In genomic region chrX:154383359-154384283, GRCh38 we compare ENCODE assay signal across 28 cellular contexts. TPM values are rescaled to one million over a fixed set of nuclear protein-coding genes. Genes with fewer than 3 reads are reported as not detected.
DNase-seq lines count a peak whose midpoint lies in the region; ATAC-seq, FAIRE-seq and TF ChIP-seq lines count a peak whose summit lies in the region.
"Had no signal": no experiment of that assay in that cellular context is flagged by ENCODE, and none has a peak within 500 bp of the region (broad histone marks: within the 10 kb centered on the region; RNA-seq: fewer than 3 reads in every experiment).

No MANE protein-coding gene starts in this region.

- H3K27me3 ChIP-seq in HL-60 (ENCODE audit: insufficient read depth, poor library complexity, severe bottlenecking) (no peaks in the 10 kb centered on the region), H1 (replicated peaks in 1 of 4; ENCODE audit: control insufficient read depth in 3 of 4, extremely low read depth in 1 of 4, insufficient read depth in 3 of 4, low read length in 3 of 4) (no peaks in the 10 kb centered on the region), stomach smooth muscle (ENCODE audit: control insufficient read depth in 1 of 2, insufficient read depth in 2 of 2, low read length in 2 of 2) (peaks cover 0 to 8% of the 10 kb centered on the region in 2 donors)
- H3K27me3 ChIP-seq: hepatocyte, suprapubic skin had no signal

- ATAC-seq in GM18868 (IDR thresholded peaks at IDR 0.05; ENCODE audit: unreplicated experiment) (no peak), GM21723 (IDR thresholded peaks at IDR 0.05; ENCODE audit: unreplicated experiment) (no peak), HG02884 (IDR thresholded peaks at IDR 0.05; ENCODE audit: unreplicated experiment) (no peak)

- H3K79me2 ChIP-seq in H1 (ENCODE audit: control insufficient read depth in 1 of 2, insufficient read depth in 2 of 2, low read length in 2 of 2), result peaks cover 0 to 13% of the 10 kb centered on the region in 2 experiments; a peak in 2 of 4 replicates

- no peak for TF ChIP-seq RAD21 in H1 (IDR thresholded peaks at IDR 0.05 in 1 of 2, conservative IDR thresholded peaks at IDR 0.05 in 1 of 2; ENCODE audit: low read depth in 2 of 2, low read length in 2 of 2)

- no peak overlapping the region for H3K23ac ChIP-seq in H1 (ENCODE audit: insufficient read length)

- no peak overlapping the region for H4K8ac ChIP-seq in H1 (ENCODE audit: extremely low read depth, insufficient read depth, low read length)

- H4K20me1 ChIP-seq in H1 (replicated peaks in 1 of 2; ENCODE audit: control insufficient read depth in 1 of 2, insufficient read depth in 2 of 2, low read length in 2 of 2), result peaks cover 0 to 2% of the 10 kb centered on the region in 2 experiments

- no peak overlapping the region for H2AFZ ChIP-seq in H1 (ENCODE audit: low read length)
- H2AFZ ChIP-seq: hepatocyte had no signal

- H3K4me3 ChIP-seq in HL-60 (replicated peaks; ENCODE audit: insufficient read depth, low read length), result no peak overlapping the region
- no peak overlapping the region for H3K4me3 ChIP-seq in H1 (ENCODE audit: extremely low read depth in 1 of 4, insufficient read depth in 2 of 4, low read depth in 3 of 4, low read length in 4 of 4)
- H3K4me3 ChIP-seq in stomach smooth muscle (ENCODE audit: low read length in 2 of 2), result no peak overlapping the region
- H3K4me3 ChIP-seq: breast epithelium, hepatocyte, left ventricle myocardium inferior, suprapubic skin had no signal

- H3K27ac ChIP-seq in HL-60 (replicated peaks) (peak overlapping the region; percentile 55), H1 (ENCODE audit: low read depth, low read length) (no peak overlapping the region), stomach smooth muscle (ENCODE audit: low read length) (peak overlapping the region; percentile 31)
- H3K27ac ChIP-seq: breast epithelium, hepatocyte, left ventricle myocardium inferior, suprapubic skin had no signal

- no peaks in the 10 kb centered on the region for H3K9me3 ChIP-seq in H1 (ENCODE audit: insufficient read depth in 2 of 2, low read depth in 1 of 2, low read length in 1 of 2)
- no peaks in the 10 kb centered on the region for H3K9me3 ChIP-seq in stomach smooth muscle (ENCODE audit: control insufficient read depth in 2 of 2, low read length in 2 of 2)
- H3K9me3 ChIP-seq: breast epithelium, left ventricle myocardium inferior, suprapubic skin had no signal

- H3K4ac ChIP-seq in H1 (replicated peaks; ENCODE audit: insufficient read length, low read depth, low read length), result no peak overlapping the region

- no peaks in the 10 kb centered on the region for H3K79me1 ChIP-seq in H1 (ENCODE audit: low read depth, low read length)

- no peak overlapping the region for H4K5ac ChIP-seq in H1 (ENCODE audit: insufficient read length, low read depth, low read length)

- no peak overlapping the region for H2BK20ac ChIP-seq in H1 (ENCODE audit: low read length)

- WGBS in H1 (ENCODE audit: extremely low coverage in 1 of 2, insufficient coverage in 1 of 2, insufficient read length in 1 of 2, insufficient replicate concordance in 2 of 2, low coverage in 1 of 2, low lambda C conversion rate in 2 of 2, missing lambda C conversion rate in 1 of 2), 2 experiments, result 98% methylated on average over 9 of the region's 14 CpGs; no CpG with 5 or more reads in 1 of the 2 experiments

- H4K91ac ChIP-seq in H1 (replicated peaks; ENCODE audit: insufficient read length, low read length), result no peak overlapping the region

- H3K4me3 Mint-ChIP-seq in activated T-cell treated with anti-CD3 and anti-CD28 coated beads, Interleukin-2, amount 50 U/mL, for 24 hours, result no peak overlapping the region
- H3K4me3 Mint-ChIP-seq: activated CD4-positive, alpha-beta T cell treated with anti-CD3 and anti-CD28 coated beads, Interleukin-2, amount 10 ng/mL, durations not matched to agents 24 days and 14 days; HFFc6; mesothelial cell of epicardium had no signal

- H3K23me2 ChIP-seq in H1 (ENCODE audit: low read depth, low read length), result peaks cover 4% of the 10 kb centered on the region; the same call in 1 of the 2 replicates

- no peak overlapping the region for H2BK15ac ChIP-seq in H1 (ENCODE audit: low read length)

- no peak overlapping the region for H3K27ac Mint-ChIP-seq in activated T-cell treated with anti-CD3 and anti-CD28 coated beads, Interleukin-2, amount 50 U/mL, for 24 hours
- H3K27ac Mint-ChIP-seq: activated CD4-positive, alpha-beta T cell treated with anti-CD3 and anti-CD28 coated beads, Interleukin-2, amount 10 ng/mL, durations not matched to agents 24 days and 14 days; HFFc6; mesothelial cell of epicardium had no signal

- no peak overlapping the region for H3K4me2 ChIP-seq in H1 (ENCODE audit: insufficient read depth in 1 of 2, low read depth in 2 of 2, low read length in 2 of 2)
- H3K4me2 ChIP-seq: hepatocyte had no signal

- H3K14ac ChIP-seq in H1 (ENCODE audit: insufficient read length), result no peak overlapping the region

- H3K36me3 ChIP-seq in H1 (ENCODE audit: control insufficient read depth in 2 of 4, insufficient read depth in 4 of 4, low read length in 3 of 4) (peaks cover 0 to 26% (median 0%) of the 10 kb centered on the region in 4 experiments; a peak in 2 of 8 replicates), stomach smooth muscle (ENCODE audit: control insufficient read depth in 2 of 2, insufficient read depth in 2 of 2, low read length in 2 of 2) (no peaks in the 10 kb centered on the region)
- H3K36me3 ChIP-seq: breast epithelium, left ventricle myocardium inferior, suprapubic skin had no signal

- H2BK5ac ChIP-seq in H1 (ENCODE audit: low read depth, low read length), result no peak overlapping the region

- peak overlapping the region; percentile 65; the same call in 1 of the 2 replicates for H2AK5ac ChIP-seq in H1 (ENCODE audit: low read depth, low read length)

- H3K9ac ChIP-seq in H1 (replicated peaks in 1 of 4; ENCODE audit: extremely low read depth in 1 of 4, low read depth in 3 of 4, low read length in 3 of 4), result no peak overlapping the region
- H3K9ac ChIP-seq in stomach smooth muscle (ENCODE audit: low read length in 2 of 2), result no peak overlapping the region

- TF ChIP-seq POLR2A in H1 (IDR thresholded peaks at IDR 0.05; ENCODE audit: control extremely low read depth in 1 of 2, low read depth in 2 of 2, low read length in 2 of 2), result peak in 1 of 2 experiments; percentile 41; a peak in 1 of 3 replicates

- peaks cover 0 to 19% (median 9%) of the 10 kb centered on the region in 4 experiments; a peak in 6 of 7 replicates for H3K4me1 ChIP-seq in H1 (replicated peaks in 1 of 4; ENCODE audit: control insufficient read depth in 3 of 4, insufficient read depth in 4 of 4, low read length in 3 of 4)
- H3K4me1 ChIP-seq in stomach smooth muscle (ENCODE audit: control insufficient read depth, insufficient read depth, low read length), result peaks cover 29% of the 10 kb centered on the region
- H3K4me1 ChIP-seq: breast epithelium had no signal

- no peak for TF ChIP-seq CTCF in HL-60 (IDR thresholded peaks at IDR 0.05; ENCODE audit: insufficient read depth, low read length)
- TF ChIP-seq CTCF in H1 (IDR thresholded peaks at IDR 0.05; ENCODE audit: control extremely low read depth in 1 of 3, insufficient read depth in 1 of 3, low read depth in 1 of 3, low read length in 3 of 3), result no peak

- no peak for FAIRE-seq in H1 (lab: Jason Lieb, UNC)
- FAIRE-seq: G401.6, HTR-8/SVneo, TTC549, urothelium cell line had no signal

- DNase-seq in activated T-cell treated with anti-CD3 and anti-CD28 coated beads, Interleukin-2, amount 50 U/mL, for 24 hours, result peak; percentile 25
- DNase-seq in activated T-cell treated with anti-CD3 and anti-CD28 coated beads for 4 hours, result no peak
- no peak for DNase-seq in HL-60 (ENCODE audit: low read depth in 1 of 2, low spot score in 1 of 2)
- DNase-seq in H1 (ENCODE audit: low read depth in 1 of 2, low spot score in 2 of 2), result no peak
- DNase-seq: activated CD4-positive, alpha-beta T cell treated with anti-CD3 and anti-CD28 coated beads, Interleukin-2, amount 10 ng/mL, durations not matched to agents 24 days and 14 days; activated CD8-positive, alpha-beta memory T cell treated with anti-CD3 and anti-CD28 coated beads, Interleukin-2, amount 50 U/mL, for 4 hours; C1 segment of cervical spinal cord; DMS153; HFFc6; left ventricle myocardium inferior; MV-4-11; NCI-H1694 treated with DMSO at 0.1 percent for 48 hours; NCI-H774; OCI-M1; posterior cingulate gyrus; SIG-M5 had no signal

- H3K27me3 Mint-ChIP-seq in activated T-cell treated with anti-CD3 and anti-CD28 coated beads, Interleukin-2, amount 50 U/mL, for 24 hours, result peaks cover 4% of the 10 kb centered on the region
- H3K27me3 Mint-ChIP-seq: activated CD4-positive, alpha-beta T cell treated with anti-CD3 and anti-CD28 coated beads, Interleukin-2, amount 10 ng/mL, durations not matched to agents 24 days and 14 days had no signal

- H3K36me3 Mint-ChIP-seq in activated T-cell treated with anti-CD3 and anti-CD28 coated beads, Interleukin-2, amount 50 U/mL, for 24 hours (ENCODE audit: low read depth), result peaks cover 24% of the 10 kb centered on the region

- CTCF ChIA-PET in H1 (lab: Charles Lee; ENCODE audit: partially characterized antibody), result interaction anchor here (0.7 to 3.9 kb wide), 7 partner anchors 8 to 144 kb away, joined by 3 to 29 read pairs (median 4); partner anchors contain the start of gene FLNA

- no peak overlapping the region for H2BK12ac ChIP-seq in H1 (ENCODE audit: low read depth, low read length)

- no peaks in the 10 kb centered on the region for H3K9me3 Mint-ChIP-seq in activated T-cell treated with anti-CD3 and anti-CD28 coated beads, Interleukin-2, amount 50 U/mL, for 24 hours
- H3K9me3 Mint-ChIP-seq: activated CD4-positive, alpha-beta T cell treated with anti-CD3 and anti-CD28 coated beads, Interleukin-2, amount 10 ng/mL, durations not matched to agents 24 days and 14 days; HFFc6; mesothelial cell of epicardium had no signal

- no peak overlapping the region for H3K56ac ChIP-seq in H1 (replicated peaks; ENCODE audit: insufficient read length, low read depth, low read length)

- POLR2A ChIA-PET in H1 (lab: Charles Lee; ENCODE audit: partially characterized antibody), result interaction anchor here (1.0 to 6.5 kb wide), 6 partner anchors 8 to 35 kb away, joined by 4 to 107 read pairs (median 26); partner anchors contain the start of genes FLNA, RPL10 and TAFAZZIN

- no peak overlapping the region for H2BK120ac ChIP-seq in H1 (replicated peaks; ENCODE audit: low read depth, low read length)

- no peak overlapping the region for H3K18ac ChIP-seq in H1 (ENCODE audit: extremely low read depth, low read length)

- H3K4me1 Mint-ChIP-seq in activated T-cell treated with anti-CD3 and anti-CD28 coated beads, Interleukin-2, amount 50 U/mL, for 24 hours (ENCODE audit: low read depth), result peaks cover 22% of the 10 kb centered on the region

- TF ChIP-seq EP300 in H1 (IDR thresholded peaks at IDR 0.05; ENCODE audit: borderline replicate concordance in 1 of 2, low read depth in 2 of 2, low read length in 2 of 2), result no peak

RNA-seq across cellular contexts. Expression of gene EMD, which starts 4.5 kb away (rescaled TPM):
- total RNA-seq in H1 (2021; fragmentation: NEBNext Ultra II Directional; extraction: Animal tissue kit (Norgen Biotek cat#: 25700)), result 104 and 109 TPM in 2 replicates
- polyA plus RNA-seq in H1 (2011; rRNA removed), result 45.5 and 128 TPM in 2 replicates
- polyA plus RNA-seq in H1 (2011; cell fraction: cytosol; rRNA removed), result 88.6 TPM
- polyA plus RNA-seq in H1 (2011; cell fraction: nucleus; rRNA removed), result 218 TPM
- polyA plus RNA-seq in H1 (2012, experiment 1 of 2), result 84.6 to 114 TPM (median 106 TPM) in 4 replicates
- 104 TPM for polyA plus RNA-seq in H1 (2012, experiment 2 of 2)
- 71.7 TPM for polyA plus RNA-seq in H1 (2013, experiment 1 of 2)
- polyA plus RNA-seq in H1 (2013, experiment 2 of 2), result 72.0 TPM
- polyA minus RNA-seq in H1 (2011; rRNA and poly(A)+ RNA removed), result 21.4 and 56.1 TPM in 2 replicates
- 62.9 TPM for polyA minus RNA-seq in H1 (2011; cell fraction: cytosol; rRNA and poly(A)+ RNA removed)
- polyA minus RNA-seq in H1 (2011; cell fraction: nucleus; rRNA and poly(A)+ RNA removed), result 71.8 TPM

RNA-seq across cellular contexts. Expression of gene FLNA, which starts 9.2 kb away (rescaled TPM):
- 925 and 957 TPM in 2 replicates for total RNA-seq in H1 (2021; fragmentation: NEBNext Ultra II Directional; extraction: Animal tissue kit (Norgen Biotek cat#: 25700))
- 315 and 451 TPM in 2 replicates for polyA plus RNA-seq in H1 (2011; rRNA removed)
- 251 TPM for polyA plus RNA-seq in H1 (2011; cell fraction: cytosol; rRNA removed)
- polyA plus RNA-seq in H1 (2011; cell fraction: nucleus; rRNA removed), result 1,759 TPM
- polyA plus RNA-seq in H1 (2012, experiment 1 of 2), result 767 to 1,094 TPM (median 1,076 TPM) in 4 replicates
- polyA plus RNA-seq in H1 (2012, experiment 2 of 2), result 883 TPM
- polyA plus RNA-seq in H1 (2013, experiment 1 of 2), result 705 TPM
- 715 TPM for polyA plus RNA-seq in H1 (2013, experiment 2 of 2)
- polyA minus RNA-seq in H1 (2011; rRNA and poly(A)+ RNA removed), result 1,078 and 1,259 TPM in 2 replicates
- polyA minus RNA-seq in H1 (2011; cell fraction: cytosol; rRNA and poly(A)+ RNA removed), result 972 TPM
- 786 TPM for polyA minus RNA-seq in H1 (2011; cell fraction: nucleus; rRNA and poly(A)+ RNA removed)

RNA-seq across cellular contexts. Expression of gene RPL10, which starts 14.6 kb away (rescaled TPM):
- 2,633 and 2,739 TPM in 2 replicates for total RNA-seq in H1 (2021; fragmentation: NEBNext Ultra II Directional; extraction: Animal tissue kit (Norgen Biotek cat#: 25700))
- 4,127 and 4,293 TPM in 2 replicates for polyA plus RNA-seq in H1 (2011; rRNA removed)
- 5,761 TPM for polyA plus RNA-seq in H1 (2011; cell fraction: cytosol; rRNA removed)
- 3,153 TPM for polyA plus RNA-seq in H1 (2011; cell fraction: nucleus; rRNA removed)
- 3,130 to 3,861 TPM (median 3,536 TPM) in 4 replicates for polyA plus RNA-seq in H1 (2012, experiment 1 of 2)
- 7,339 TPM for polyA plus RNA-seq in H1 (2012, experiment 2 of 2)
- 3,375 TPM for polyA plus RNA-seq in H1 (2013, experiment 1 of 2)
- 3,168 TPM for polyA plus RNA-seq in H1 (2013, experiment 2 of 2)
- polyA minus RNA-seq in H1 (2011; rRNA and poly(A)+ RNA removed), result 1,237 and 1,471 TPM in 2 replicates
- polyA minus RNA-seq in H1 (2011; cell fraction: cytosol; rRNA and poly(A)+ RNA removed), result 1,290 TPM
- polyA minus RNA-seq in H1 (2011; cell fraction: nucleus; rRNA and poly(A)+ RNA removed), result 850 TPM

RNA-seq across cellular contexts. Expression of gene DNASE1L1, which starts 25.4 kb away (rescaled TPM):
- total RNA-seq in H1 (2021; fragmentation: NEBNext Ultra II Directional; extraction: Animal tissue kit (Norgen Biotek cat#: 25700)), result 8.7 and 10.3 TPM in 2 replicates
- 30.0 and 30.4 TPM in 2 replicates for polyA plus RNA-seq in H1 (2011; rRNA removed)
- 20.6 TPM for polyA plus RNA-seq in H1 (2011; cell fraction: cytosol; rRNA removed)
- 28.3 TPM for polyA plus RNA-seq in H1 (2011; cell fraction: nucleus; rRNA removed)
- polyA plus RNA-seq in H1 (2012, experiment 1 of 2), result 9.6 to 18.4 TPM (median 16.1 TPM) in 4 replicates
- polyA plus RNA-seq in H1 (2012, experiment 2 of 2), result 12.0 TPM
- 9.0 TPM for polyA plus RNA-seq in H1 (2013, experiment 1 of 2)
- 9.1 TPM for polyA plus RNA-seq in H1 (2013, experiment 2 of 2)
- 11.0 and 12.5 TPM in 2 replicates for polyA minus RNA-seq in H1 (2011; rRNA and poly(A)+ RNA removed)
- 10.4 TPM for polyA minus RNA-seq in H1 (2011; cell fraction: cytosol; rRNA and poly(A)+ RNA removed)
- 7.4 TPM for polyA minus RNA-seq in H1 (2011; cell fraction: nucleus; rRNA and poly(A)+ RNA removed)

RNA-seq across cellular contexts. Expression of gene TAFAZZIN, which starts 27.7 kb away (rescaled TPM):
- 23.9 and 25.3 TPM in 2 replicates for total RNA-seq in H1 (2021; fragmentation: NEBNext Ultra II Directional; extraction: Animal tissue kit (Norgen Biotek cat#: 25700))
- polyA plus RNA-seq in H1 (2011; rRNA removed), result 28.6 and 42.8 TPM in 2 replicates
- polyA plus RNA-seq in H1 (2011; cell fraction: cytosol; rRNA removed), result 41.9 TPM
- polyA plus RNA-seq in H1 (2011; cell fraction: nucleus; rRNA removed), result 150 TPM
- 23.5 to 41.0 TPM (median 34.1 TPM) in 4 replicates for polyA plus RNA-seq in H1 (2012, experiment 1 of 2)
- 26.1 TPM for polyA plus RNA-seq in H1 (2012, experiment 2 of 2)
- polyA plus RNA-seq in H1 (2013, experiment 1 of 2), result 28.9 TPM
- polyA plus RNA-seq in H1 (2013, experiment 2 of 2), result 26.1 TPM
- polyA minus RNA-seq in H1 (2011; rRNA and poly(A)+ RNA removed), result 13.4 and 17.8 TPM in 2 replicates
- polyA minus RNA-seq in H1 (2011; cell fraction: cytosol; rRNA and poly(A)+ RNA removed), result 19.6 TPM
- 34.1 TPM for polyA minus RNA-seq in H1 (2011; cell fraction: nucleus; rRNA and poly(A)+ RNA removed)
